Comparison of ENCODE assay signal across 7 cellular contexts in the genomic region with DNA sequence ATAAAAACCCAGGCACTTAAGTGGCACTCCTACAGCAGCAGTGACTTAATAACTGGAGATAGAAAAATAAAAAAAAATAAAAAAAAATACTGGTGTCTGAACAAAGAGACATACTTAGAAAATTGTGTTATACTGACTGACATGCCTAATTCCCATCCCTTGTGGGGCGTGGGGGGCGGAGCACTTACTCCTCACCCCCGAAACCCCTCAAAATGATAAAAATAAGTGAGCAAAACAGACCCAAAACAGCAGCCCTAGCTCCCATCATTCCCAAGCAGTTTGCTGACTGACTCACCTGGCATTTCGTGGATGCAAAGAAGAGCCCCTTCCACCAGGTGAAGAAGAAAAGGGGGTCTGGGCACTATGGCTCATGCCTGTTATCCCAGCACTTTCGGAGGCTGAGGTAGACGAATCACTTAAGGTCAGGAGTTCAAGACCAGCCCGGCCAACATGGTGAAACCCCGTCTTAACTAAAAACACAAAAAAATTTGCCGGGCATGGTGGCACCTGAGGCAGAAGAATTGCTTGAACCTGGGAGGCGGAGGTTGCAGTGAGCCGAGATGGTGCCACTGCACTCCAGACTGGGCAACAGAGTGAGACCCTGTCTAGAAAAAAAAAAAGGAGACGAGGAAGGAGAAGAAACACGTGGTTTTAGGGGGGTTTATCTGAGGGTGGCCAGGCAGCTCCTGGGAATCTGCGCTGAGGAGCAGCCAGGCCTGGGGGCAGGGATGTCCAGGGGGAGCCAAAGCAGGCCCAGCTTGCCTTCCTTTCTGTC. TPM values are rescaled to one million over a fixed set of nuclear protein-coding genes. Genes with fewer than 3 reads are reported as not detected.
DNase-seq lines count a peak whose midpoint lies in the region; ATAC-seq and TF ChIP-seq lines count a peak whose summit lies in the region.

No MANE protein-coding gene starts in this region.

- peak overlapping the region; percentile 75 for H3K4me3 ChIP-seq in GM12865 (ENCODE audit: low read depth, low read length)
- peak overlapping the region; percentile 77 to 96 (median 84) for H3K4me3 ChIP-seq in esophagus muscularis mucosa
- H3K4me3 ChIP-seq in skeletal muscle tissue (ENCODE audit: low read length in 3 of 3) = peak overlapping the region; percentile 67 to 83 (median 75)
- no peak overlapping the region for H3K4me3 ChIP-seq in hepatocyte

- peaks cover 5 to 20% (median 18%) of the 10 kb centered on the region in 4 donors for H3K4me1 ChIP-seq in esophagus muscularis mucosa
- peaks cover 0 to 10% (median 10%) of the 10 kb centered on the region in 3 donors for H3K4me1 ChIP-seq in skeletal muscle tissue (ENCODE audit: control insufficient read depth in 3 of 3, insufficient read depth in 3 of 3, low read length in 3 of 3)
- H3K4me1 ChIP-seq in hepatocyte (ENCODE audit: insufficient read depth) = peaks cover 3% of the 10 kb centered on the region

- peak overlapping the region; percentile 81 to 92 (median 85) for H3K9ac ChIP-seq in skeletal muscle tissue (ENCODE audit: low read depth in 1 of 3, low read length in 3 of 3)

- TF ChIP-seq POLR2A in esophagus muscularis mucosa (IDR thresholded peaks at IDR 0.05; ENCODE audit: low read depth) = no peak

- intact Hi-C loops in esophagus muscularis mucosa (cut with DNase I) = no loop called here

- TF ChIP-seq EP300 in esophagus muscularis mucosa (IDR thresholded peaks at IDR 0.05) = no peak

- no peaks in the 10 kb centered on the region for H3K9me2 ChIP-seq in hepatocyte (replicated peaks; ENCODE audit: insufficient read depth)

- TF ChIP-seq CTCF in GM12865 (IDR thresholded peaks at IDR 0.05; ENCODE audit: insufficient read depth, low read depth, low read length, missing control alignments) = no peak
- TF ChIP-seq CTCF in RWPE1 (conservative IDR thresholded peaks at IDR 0.05; ENCODE audit: low read depth) = no peak
- TF ChIP-seq CTCF in esophagus muscularis mucosa (IDR thresholded peaks at IDR 0.05) = no peak
- TF ChIP-seq CTCF in hepatocyte (IDR thresholded peaks at IDR 0.05; ENCODE audit: poor library complexity) = no peak

- ATAC-seq in GM18867 (IDR thresholded peaks at IDR 0.05; ENCODE audit: unreplicated experiment) (no peak), GM19467 (IDR thresholded peaks at IDR 0.05; ENCODE audit: unreplicated experiment) (no peak)

- DNase-seq in GM12865 (ENCODE audit: low read depth) (no peak), RWPE1 (ENCODE audit: low spot score) (no peak), esophagus muscularis mucosa (ENCODE audit: extremely low spot score) (no peak), hepatocyte (ENCODE audit: low spot score) (no peak)

- H3K36me3 ChIP-seq in esophagus muscularis mucosa (no peaks in the 10 kb centered on the region), skeletal muscle tissue (ENCODE audit: control insufficient read depth in 3 of 3, insufficient read depth in 3 of 3, low read length in 3 of 3) (no peaks in the 10 kb centered on the region), hepatocyte (replicated peaks; ENCODE audit: insufficient read depth, low read depth) (no peaks in the 10 kb centered on the region)

- H3K27me3 ChIP-seq in esophagus muscularis mucosa = no peaks in the 10 kb centered on the region
- no peaks in the 10 kb centered on the region for H3K27me3 ChIP-seq in skeletal muscle tissue (ENCODE audit: control insufficient read depth in 3 of 3, insufficient read depth in 3 of 3, low read length in 3 of 3)
- H3K27me3 ChIP-seq in hepatocyte = no peaks in the 10 kb centered on the region

- H4K20me1 ChIP-seq in hepatocyte (ENCODE audit: insufficient read depth, poor library complexity, severe bottlenecking) = no peaks in the 10 kb centered on the region

- no peaks in the 10 kb centered on the region for H3K9me3 ChIP-seq in esophagus muscularis mucosa
- no peaks in the 10 kb centered on the region for H3K9me3 ChIP-seq in skeletal muscle tissue (ENCODE audit: control insufficient read depth in 3 of 3, low read length in 3 of 3)
- no peaks in the 10 kb centered on the region for H3K9me3 ChIP-seq in hepatocyte (ENCODE audit: low read depth)

- no peak overlapping the region for H2AFZ ChIP-seq in hepatocyte

- H3K79me2 ChIP-seq in hepatocyte = no peaks in the 10 kb centered on the region

- H3K4me2 ChIP-seq in hepatocyte = no peak overlapping the region

- CTCF ChIA-PET in RWPE1 (lab: Yijun Ruan, JAX) = interaction anchor here (0.6 kb wide), 1 partner anchor 9 kb away, joined by 3 read pairs; no protein-coding TSS in a partner anchor

- H3K27ac ChIP-seq in RWPE1 = peak overlapping the region; percentile 75
- H3K27ac ChIP-seq in esophagus muscularis mucosa (replicated peaks in 1 of 4) = peak overlapping the region in 3 of 4 donors; percentile 83 to 89 (median 88)
- no peak overlapping the region for H3K27ac ChIP-seq in skeletal muscle tissue (ENCODE audit: low read depth, low read length)
- H3K27ac ChIP-seq in hepatocyte = no peak overlapping the region

- WGBS in esophagus muscularis mucosa = 92% methylated on average over 14 of the region's 14 CpGs
- WGBS in hepatocyte (ENCODE audit: low lambda C conversion rate, missing lambda C conversion rate) = 92% methylated on average over 14 of the region's 14 CpGs

- POLR2A ChIA-PET in RWPE1 (lab: Yijun Ruan, JAX; ENCODE audit: low non-redundant PET) = no interaction called here

RNA-seq across cellular contexts. Expression of a gene that starts 50.8 kb away (rescaled TPM):
- total RNA-seq in esophagus muscularis mucosa (1 to 10 TPM in 1 of 4 donors, under 1 TPM in 3; under 0.01 to 1.5 (median 0.73) TPM), skeletal muscle tissue (2.1 TPM), hepatocyte (3.5 and 4.3 TPM in 2 replicates)
- polyA plus RNA-seq in hepatocyte = 1.7 and 2.9 TPM in 2 replicates

Comparison
In these comparisons a context has a peak if more than half of its experiments do, and no peak if none do; other contexts are left out.
1. H3K27ac ChIP-seq: peak in RWPE1 (single experiment) and esophagus muscularis mucosa (3 of 4); none in skeletal muscle tissue (single experiment) and hepatocyte (single experiment).